10 cellular contexts compared by ENCODE assay signal in the genomic region with DNA sequence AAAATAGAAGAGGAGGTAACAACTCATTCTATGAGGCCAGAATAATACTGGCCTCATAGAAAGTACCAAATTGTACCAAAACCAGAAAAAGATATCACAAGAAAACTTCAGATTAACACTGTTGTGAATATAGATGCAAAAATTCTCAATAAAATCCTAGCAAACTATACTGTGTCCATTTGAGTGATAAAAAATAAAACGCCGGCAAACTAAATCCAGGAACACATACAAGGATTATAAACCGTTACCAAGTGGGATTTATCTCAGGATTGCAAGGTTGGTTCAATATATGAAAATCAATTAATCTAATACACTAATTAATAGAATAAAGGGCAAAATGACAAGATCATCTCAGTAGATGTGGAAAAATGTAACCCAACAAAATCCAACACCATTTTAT.
"Had no signal": no experiment of that assay in that cellular context is flagged by ENCODE, and none has a peak within 500 bp of the region (broad histone marks: within the 10 kb centered on the region; RNA-seq: fewer than 3 reads in every experiment).

No MANE protein-coding gene starts in this region.

- H3K36me3 ChIP-seq: HAP-1 had no signal

- H3K27ac ChIP-seq: GM23248, KMS-11 had no signal

- DNase-seq: GM23248, GOT3, H7, HFFc6, IMR-90, KBM-7 had no signal

- H3K9ac ChIP-seq: GM23248, KMS-11 had no signal

- FAIRE-seq: HTR-8/SVneo had no signal

- ATAC-seq: HCT116 had no signal

- H2AFZ ChIP-seq: GM23248 had no signal

- H3K4me3 ChIP-seq: GM23248, HAP-1 had no signal

- H3K4me2 ChIP-seq: KMS-11 had no signal

- H3K9me3 ChIP-seq: HAP-1 had no signal
